In genomic region chr17:73770115-73770848, GRCh38 we compare ENCODE assay signal across 9 cellular contexts.
DNase-seq lines count a peak whose midpoint lies in the region; ATAC-seq and TF ChIP-seq lines count a peak whose summit lies in the region.
"Had no signal": no experiment of that assay in that cellular context is flagged by ENCODE, and none has a peak within 500 bp of the region (broad histone marks: within the 10 kb centered on the region; RNA-seq: fewer than 3 reads in every experiment).

No MANE protein-coding gene starts in this region.

- H3K9me3 Mint-ChIP-seq in type B pancreatic cell = no peaks in the 10 kb centered on the region
- H3K9me3 Mint-ChIP-seq: dendritic cell treated with granulocyte-macrophage colony-stimulating factor and Interleukin-4, amounts not matched to agents 40 ng/mL and 50 ng/mL, for 4 days had no signal

- H3K27ac Mint-ChIP-seq in type B pancreatic cell = no peak overlapping the region
- H3K27ac Mint-ChIP-seq: dendritic cell treated with granulocyte-macrophage colony-stimulating factor and Interleukin-4, amounts not matched to agents 40 ng/mL and 50 ng/mL, for 4 days had no signal

- no peaks in the 10 kb centered on the region for H3K27me3 ChIP-seq in Peyer's patch
- H3K27me3 ChIP-seq in foreskin keratinocyte = no peaks in the 10 kb centered on the region

- no peaks in the 10 kb centered on the region for H3K9me3 ChIP-seq in Peyer's patch

- peak; percentile 49 for ATAC-seq in foreskin keratinocyte
- no peak for ATAC-seq in HG03097 (IDR thresholded peaks at IDR 0.05; ENCODE audit: low FRiP score, unreplicated experiment)

- no peak for TF ChIP-seq POLR2A in Peyer's patch (IDR thresholded peaks at IDR 0.05)

- H3K4me1 ChIP-seq in Peyer's patch = peaks cover 0 to 9% (median 0%) of the 10 kb centered on the region in 4 donors
- H3K4me1 ChIP-seq in foreskin keratinocyte = no peaks in the 10 kb centered on the region

- intact Hi-C loops in posterior cingulate gyrus (cut with DNase I) = no loop called here

- TF ChIP-seq CTCF in Peyer's patch (IDR thresholded peaks at IDR 0.05) = no peak
- no peak for TF ChIP-seq CTCF in foreskin keratinocyte (conservative IDR thresholded peaks at IDR 0.05)
- no peak for TF ChIP-seq CTCF in type B pancreatic cell (conservative IDR thresholded peaks at IDR 0.05)
- TF ChIP-seq CTCF in GM13977 (IDR thresholded peaks at IDR 0.05; ENCODE audit: extremely low read depth, insufficient read depth, missing control alignments) = no peak

- H3K4me1 Mint-ChIP-seq in type B pancreatic cell (ENCODE audit: unreplicated experiment) = peaks cover 19% of the 10 kb centered on the region

- DNase-seq in G401 (ENCODE audit: low spot score) (peak; percentile 48), Peyer's patch (peak in 2 of 3 donors; percentile 68 to 70), foreskin keratinocyte (peak; percentile 24 to 35), posterior cingulate gyrus (peak; percentile 72 to 97 (median 80)), type B pancreatic cell (ENCODE audit: extremely low spot score, unreplicated experiment) (no peak), GM13977 (ENCODE audit: low spot score) (no peak), SK-N-DZ (ENCODE audit: low spot score) (no peak)

- in situ Hi-C loops in G401 (cut with HindIII; ENCODE audit: low sequenced_read_pairs) (no loop called here), GM13977 (cut with MboI; ENCODE audit: low pct_unique_long_range_greater_than_20kb, low sequenced_read_pairs, unreplicated experiment) (no loop called here)

- no peaks in the 10 kb centered on the region for H3K36me3 ChIP-seq in Peyer's patch

- peaks cover 33% of the 10 kb centered on the region for H3K27me3 Mint-ChIP-seq in type B pancreatic cell

- H3K4me3 ChIP-seq in Peyer's patch = no peak overlapping the region

- H3K4me3 Mint-ChIP-seq in type B pancreatic cell = no peak overlapping the region
- H3K4me3 Mint-ChIP-seq: dendritic cell treated with granulocyte-macrophage colony-stimulating factor and Interleukin-4, amounts not matched to agents 40 ng/mL and 50 ng/mL, for 4 days had no signal

- H3K36me3 Mint-ChIP-seq in type B pancreatic cell = no peaks in the 10 kb centered on the region

- H3K27ac ChIP-seq in Peyer's patch = no peak overlapping the region
- H3K27ac ChIP-seq in foreskin keratinocyte = no peak overlapping the region

Comparison
In these comparisons a context has a peak if more than half of its experiments do, and no peak if none do; other contexts are left out.
1. DNase-seq: peak in G401 (single experiment), Peyer's patch (2 of 3), foreskin keratinocyte (2 of 2) and posterior cingulate gyrus (10 of 10); none in type B pancreatic cell (single experiment), GM13977 (single experiment) and SK-N-DZ (single experiment).